27 cellular contexts compared by ENCODE assay signal in genomic region chr14:61581955-61582615, GRCh38.
DNase-seq lines count a peak whose midpoint lies in the region; ATAC-seq, FAIRE-seq and TF ChIP-seq lines count a peak whose summit lies in the region.
"Had no signal": no experiment of that assay in that cellular context is flagged by ENCODE, and none has a peak within 500 bp of the region (broad histone marks: within the 10 kb centered on the region; RNA-seq: fewer than 3 reads in every experiment).

No MANE protein-coding gene starts in this region.

- H3K4me1 Mint-ChIP-seq in chondrocyte (ENCODE audit: low read depth) = peaks cover 90% of the 10 kb centered on the region

- H2AFZ ChIP-seq in keratinocyte (ENCODE audit: control insufficient read depth, low read length) = no peak overlapping the region
- peak overlapping the region; percentile 33 for H2AFZ ChIP-seq in smooth muscle cell (ENCODE audit: low read depth)

- TF ChIP-seq CTCF in chondrocyte (IDR thresholded peaks at IDR 0.05) = no peak
- TF ChIP-seq CTCF in keratinocyte (optimal IDR thresholded peaks at IDR 0.05 in 1 of 3, IDR thresholded peaks at IDR 0.05 in 1 of 3, conservative IDR thresholded peaks at IDR 0.05 in 1 of 3; ENCODE audit: extremely low read depth in 1 of 3, insufficient read depth in 2 of 3, low read length in 3 of 3) = no peak
- TF ChIP-seq CTCF in smooth muscle cell (IDR thresholded peaks at IDR 0.05; ENCODE audit: borderline replicate concordance, insufficient read depth, poor library complexity, severe bottlenecking) = no peak
- TF ChIP-seq CTCF in breast epithelium (IDR thresholded peaks at IDR 0.05) = no peak

- H3K4me3 ChIP-seq in keratinocyte (ENCODE audit: control insufficient read depth in 2 of 3, extremely low read depth in 1 of 3, insufficient read depth in 2 of 3, low read depth in 1 of 3, low read length in 3 of 3) (no peak overlapping the region), smooth muscle cell (no peak overlapping the region), breast epithelium (no peak overlapping the region)
- H3K4me3 ChIP-seq: ascending aorta, colonic mucosa, upper lobe of left lung had no signal

- H3K79me2 ChIP-seq in keratinocyte (ENCODE audit: control insufficient read depth, insufficient read depth, low read length) = no peaks in the 10 kb centered on the region
- H3K79me2 ChIP-seq in smooth muscle cell (ENCODE audit: low read depth) = no peaks in the 10 kb centered on the region

- intact Hi-C loops in breast epithelium (cut with DNase I; ENCODE audit: low total_unique reads) = no loop called here

- 92% methylated on average over 3 of the region's 3 CpGs for WGBS in smooth muscle cell (ENCODE audit: low lambda C conversion rate)

- H3K9ac ChIP-seq in keratinocyte (ENCODE audit: control insufficient read depth, extremely low read depth, insufficient read depth, low read length) = no peak overlapping the region
- no peak overlapping the region for H3K9ac ChIP-seq in smooth muscle cell (ENCODE audit: low read depth)

- FAIRE-seq in H54 (lab: Jason Lieb, UNC) (peak; percentile 53), keratinocyte (lab: Jason Lieb, UNC) (peak; percentile 46)
- FAIRE-seq: D721Med, G401.6, H1 had no signal

- no peaks in the 10 kb centered on the region for H3K27me3 Mint-ChIP-seq in chondrocyte (ENCODE audit: low read depth)
- H3K27me3 Mint-ChIP-seq: B cell had no signal

- no peaks in the 10 kb centered on the region for H3K36me3 Mint-ChIP-seq in chondrocyte (ENCODE audit: low read depth)

- H3K27me3 ChIP-seq in keratinocyte (ENCODE audit: control insufficient read depth, extremely low read depth, insufficient read depth, low read length) (no peaks in the 10 kb centered on the region), smooth muscle cell (ENCODE audit: low read depth) (no peaks in the 10 kb centered on the region), breast epithelium (no peaks in the 10 kb centered on the region)
- H3K27me3 ChIP-seq: ascending aorta, colonic mucosa, upper lobe of left lung had no signal

- TF ChIP-seq POLR2A in H54 (IDR thresholded peaks at IDR 0.05; ENCODE audit: low read depth, low read length) = no peak
- no peak for TF ChIP-seq POLR2A in breast epithelium (IDR thresholded peaks at IDR 0.05)

- H3K4me1 ChIP-seq in keratinocyte (ENCODE audit: control insufficient read depth, extremely low read depth, insufficient read depth, low read length) = peaks cover 28% of the 10 kb centered on the region
- peaks cover 35% of the 10 kb centered on the region for H3K4me1 ChIP-seq in smooth muscle cell (ENCODE audit: low read depth)
- no peaks in the 10 kb centered on the region for H3K4me1 ChIP-seq in breast epithelium
- H3K4me1 ChIP-seq: colonic mucosa had no signal

- H3K27ac Mint-ChIP-seq in chondrocyte (ENCODE audit: unreplicated experiment) = peak overlapping the region; percentile 79
- H3K27ac Mint-ChIP-seq: B cell, T-helper 17 cell had no signal

- peaks cover 28% of the 10 kb centered on the region for H3F3A ChIP-seq in smooth muscle cell (ENCODE audit: low read depth)

- H3K36me3 ChIP-seq in keratinocyte (ENCODE audit: control insufficient read depth in 2 of 2, extremely low read depth in 1 of 2, insufficient read depth in 2 of 2, low read length in 2 of 2) (no peaks in the 10 kb centered on the region), smooth muscle cell (ENCODE audit: low read depth) (no peaks in the 10 kb centered on the region), breast epithelium (no peaks in the 10 kb centered on the region)
- H3K36me3 ChIP-seq: ascending aorta, colonic mucosa, upper lobe of left lung had no signal

- H3K9me3 ChIP-seq in keratinocyte (ENCODE audit: control insufficient read depth, low read depth, low read length) = no peaks in the 10 kb centered on the region
- H3K9me3 ChIP-seq in smooth muscle cell (replicated peaks; ENCODE audit: low read depth) = no peaks in the 10 kb centered on the region
- no peaks in the 10 kb centered on the region for H3K9me3 ChIP-seq in breast epithelium
- H3K9me3 ChIP-seq: ascending aorta, colonic mucosa, upper lobe of left lung had no signal

- dilution Hi-C loops in keratinocyte (cut with MboI; ENCODE audit: extremely low pct_ligation_motif_present, low sequenced_read_pairs) = no loop called here

- H4K20me1 ChIP-seq in keratinocyte (ENCODE audit: control insufficient read depth, extremely low read depth, insufficient read depth, low read length) (no peaks in the 10 kb centered on the region), smooth muscle cell (ENCODE audit: low read depth) (no peaks in the 10 kb centered on the region)

- H3K9me1 ChIP-seq in keratinocyte (ENCODE audit: control insufficient read depth, extremely low read depth, insufficient read depth, low read length) = peaks cover 5% of the 10 kb centered on the region

- DNase-seq in H54 (ENCODE audit: insufficient read length, low spot score) = no peak
- no peak for DNase-seq in chondrocyte (ENCODE audit: low spot score)
- no peak for DNase-seq in keratinocyte (ENCODE audit: low read depth, low spot score)
- DNase-seq in smooth muscle cell (lab: John Stamatoyannopoulos, UW; ENCODE audit: unreplicated experiment) = no peak
- no peak for DNase-seq in kidney tubule cell (ENCODE audit: low spot score)
- DNase-seq in breast epithelium (ENCODE audit: low spot score in 2 of 2) = no peak
- no peak for DNase-seq in activated CD8-positive, alpha-beta memory T cell treated with anti-CD3 and anti-CD28 coated beads, Interleukin-2, amount 50 U/mL, for 4 hours
- DNase-seq: activated CD4-positive, alpha-beta T cell treated with anti-CD3 and anti-CD28 coated beads, Interleukin-2, amount 50 U/mL, for 4 hours; activated naive CD4-positive, alpha-beta T cell; activated T-cell treated with anti-CD3 and anti-CD28 coated beads for 4 hours; colonic mucosa; foreskin melanocyte; left cardiac atrium; NCI-H1105 treated with DMSO at 0.1 percent for 48 hours; NCI-H2081 treated with DMSO at 0.1 percent for 48 hours; NCI-H526 treated with DMSO at 0.1 percent for 48 hours; SIG-M5; stimulated activated naive CD4-positive, alpha-beta T cell treated with Interleukin-2 at 50 U/mL for 16 hours; T-helper 17 cell; upper lobe of left lung had no signal

- ATAC-seq in GM18511 (IDR thresholded peaks at IDR 0.05; ENCODE audit: unreplicated experiment) = no peak
- ATAC-seq: T-helper 17 cell had no signal

- H3K4me3 Mint-ChIP-seq in chondrocyte (ENCODE audit: unreplicated experiment) = no peak overlapping the region
- H3K4me3 Mint-ChIP-seq: B cell, T-helper 17 cell had no signal

- H3K9me3 Mint-ChIP-seq in chondrocyte (ENCODE audit: low read depth) = no peaks in the 10 kb centered on the region

- H3K4me2 ChIP-seq in keratinocyte (ENCODE audit: control insufficient read depth, extremely low read depth, insufficient read depth, low read depth, low read length) = no peak overlapping the region
- peak overlapping the region; percentile 13 for H3K4me2 ChIP-seq in smooth muscle cell

- no peak overlapping the region for H3K27ac ChIP-seq in keratinocyte (ENCODE audit: control insufficient read depth, insufficient read depth, low read length)
- peak overlapping the region; percentile 20 for H3K27ac ChIP-seq in smooth muscle cell (ENCODE audit: low read depth)
- no peak overlapping the region for H3K27ac ChIP-seq in breast epithelium
- H3K27ac ChIP-seq: ascending aorta, colonic mucosa, upper lobe of left lung, VCaP had no signal
